Comparison of ENCODE assay signal across 17 cellular contexts in genomic region chr10:69287181-69287580, GRCh38. TPM values are rescaled to one million over a fixed set of nuclear protein-coding genes. Genes with fewer than 3 reads are reported as not detected.
A peak's percentile ranks its signal among the peaks of the same experiment; 100 is the strongest.
DNase-seq lines count a peak whose midpoint lies in the region; ATAC-seq and TF ChIP-seq lines count a peak whose summit lies in the region.
"Had no signal": no experiment of that assay in that cellular context is flagged by ENCODE, and none has a peak within 500 bp of the region (broad histone marks: within the 10 kb centered on the region; RNA-seq: fewer than 3 reads in every experiment).

No MANE protein-coding gene starts in this region.

- peaks cover 0 to under 1% (median 0%) of the 10 kb centered on the region in 5 experiments for H3K9me3 Mint-ChIP-seq in brain
- H3K9me3 Mint-ChIP-seq: CD8-positive, alpha-beta memory T cell; H9 had no signal

- no peak for TF ChIP-seq CTCF in brain (conservative IDR thresholded peaks at IDR 0.05)

- H3K36me3 Mint-ChIP-seq in brain, result no peaks in the 10 kb centered on the region
- H3K36me3 Mint-ChIP-seq: CD8-positive, alpha-beta memory T cell had no signal

- peaks cover 19% of the 10 kb centered on the region for H3K4me1 Mint-ChIP-seq in brain
- H3K4me1 Mint-ChIP-seq: CD8-positive, alpha-beta memory T cell had no signal

- in situ Hi-C loops in KBM-7 (cut with MboI; ENCODE audit: low pct_unique_long_range_greater_than_20kb, low sequenced_read_pairs), result no loop called here

- peak; percentile 3 for DNase-seq in GDM1 (lab: John Stamatoyannopoulos, UW)
- DNase-seq in KBM-7, result peak; percentile 21
- DNase-seq in NCI-H524 (lab: John Stamatoyannopoulos, UW), result peak; percentile 29 to 50
- no peak for DNase-seq in anterior cingulate cortex (lab: John Stamatoyannopoulos, UW)
- DNase-seq: 8988T; AML-193; Caco-2; CD8-positive, alpha-beta memory T cell; DND-41; GF-D8; GOT3; H9; HFFc6 had no signal

- H3K27me3 Mint-ChIP-seq in brain, result peaks cover 9% of the 10 kb centered on the region

- H3K4me3 Mint-ChIP-seq in brain, result peak overlapping the region in 2 of 5 experiments; percentile 21 to 38
- H3K4me3 Mint-ChIP-seq: CD8-positive, alpha-beta memory T cell; H9; HFFc6 had no signal

- ATAC-seq in GM19463 (IDR thresholded peaks at IDR 0.05; ENCODE audit: unreplicated experiment), result no peak
- ATAC-seq in GM19023 (IDR thresholded peaks at IDR 0.05; ENCODE audit: unreplicated experiment), result no peak
- ATAC-seq in GM19035 (IDR thresholded peaks at IDR 0.05; ENCODE audit: unreplicated experiment), result no peak

- H3K27ac Mint-ChIP-seq in brain, result peak overlapping the region in 3 of 5 experiments; percentile 5 to 88 (median 74)
- H3K27ac Mint-ChIP-seq: H9, HFFc6 had no signal

RNA-seq across cellular contexts. Expression of gene HK1, which starts 8.9 kb away (rescaled TPM):
- polyA plus RNA-seq in brain (ENCODE audit: insufficient read depth, low read depth, low replicate concordance), result 116 TPM

Comparison
In these comparisons a context has a peak if more than half of its experiments do, and no peak if none do; other contexts are left out.
1. DNase-seq: peak in GDM1 (single experiment), KBM-7 (single experiment) and NCI-H524 (2 of 2); none in anterior cingulate cortex (0 of 58).